Comparison of ENCODE assay signal across 8 cellular contexts in the genomic region with DNA sequence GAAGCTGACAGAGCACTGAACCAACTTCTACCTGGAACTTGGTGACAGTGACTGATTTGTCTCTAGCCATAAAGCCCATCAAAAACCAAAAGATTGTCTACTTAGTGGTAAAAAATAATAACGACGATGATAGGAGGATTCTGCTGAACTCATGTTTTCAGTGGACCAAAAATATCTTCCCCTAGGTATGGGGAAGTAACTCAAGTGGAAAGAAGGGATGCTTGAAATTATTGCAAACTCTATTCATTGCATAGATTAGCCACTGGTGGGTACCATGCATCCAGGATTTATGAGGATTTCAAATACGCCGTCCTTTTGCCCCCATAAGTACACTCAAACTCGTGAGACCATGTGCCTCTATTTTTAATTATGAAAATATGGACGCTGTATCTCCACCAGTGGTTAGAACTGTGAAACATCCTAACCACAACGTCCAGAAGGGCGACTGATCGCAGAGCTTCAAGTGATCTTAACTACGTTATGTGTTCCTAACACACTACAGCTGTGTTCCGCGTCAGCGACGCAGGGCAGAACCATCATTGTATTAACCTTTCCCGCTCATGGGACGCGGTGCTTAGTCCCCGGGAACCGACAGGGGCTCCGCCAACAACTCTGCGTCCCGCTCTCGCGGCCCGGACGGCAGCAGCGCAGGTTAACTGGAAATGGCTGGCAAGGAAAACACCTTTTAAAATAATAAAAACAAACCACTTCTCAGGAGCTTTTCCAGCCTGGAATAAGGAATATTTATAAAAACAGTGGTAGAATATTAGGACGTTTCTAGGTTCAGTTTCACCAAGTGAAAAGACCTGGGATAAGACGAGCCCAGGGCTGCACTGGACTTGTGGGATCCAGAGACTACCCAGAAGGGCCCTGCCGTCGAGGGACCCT.
A peak's percentile ranks its signal among the peaks of the same experiment; 100 is the strongest.
DNase-seq lines count a peak whose midpoint lies in the region; ATAC-seq lines count a peak whose summit lies in the region.

No MANE protein-coding gene starts in this region.

- H3K27ac Mint-ChIP-seq in stimulated activated memory B cell treated with anti-CD40 and anti-IgM and Interleukin-4, amounts not matched to agents 10 μg/mL and 1 μg/mL and 100 μg/mL, for 72 hours = peak overlapping the region; percentile 83

- H3K9ac ChIP-seq in muscle layer of colon (ENCODE audit: low read length) = peak overlapping the region; percentile 60

- ATAC-seq in GM19025 (IDR thresholded peaks at IDR 0.05; ENCODE audit: low read depth, unreplicated experiment) (peak; percentile 15), HG03442 (IDR thresholded peaks at IDR 0.05; ENCODE audit: unreplicated experiment) (peak; percentile 30)
- ATAC-seq in stimulated activated memory B cell treated with anti-CD40 and anti-IgM and Interleukin-4, amounts not matched to agents 10 μg/mL and 1 μg/mL and 100 μg/mL, for 72 hours = peak; percentile 55

- H3K4me3 ChIP-seq in muscle layer of colon (ENCODE audit: low read depth in 1 of 2, low read length in 2 of 2) = peak overlapping the region; percentile 87

- peaks cover 15% of the 10 kb centered on the region for H3K4me1 Mint-ChIP-seq in stimulated activated memory B cell treated with anti-CD40 and anti-IgM and Interleukin-4, amounts not matched to agents 10 μg/mL and 1 μg/mL and 100 μg/mL, for 72 hours

- peaks cover 14% of the 10 kb centered on the region for H3K36me3 ChIP-seq in muscle layer of colon (ENCODE audit: insufficient read depth, low read length)

- peak; percentile 74 for DNase-seq in AG20443 (ENCODE audit: low spot score)
- DNase-seq in NOMO-1 treated with dmso at 0.1 percent for 144 hours (lab: John Stamatoyannopoulos, UW; ENCODE audit: unreplicated experiment) = peak; percentile 60
- DNase-seq in activated CD8-positive, alpha-beta memory T cell treated with anti-CD3 and anti-CD28 coated beads, Interleukin-2, amount 50 U/mL, for 4 hours = peak; percentile 40
- DNase-seq in epithelial cell of prostate (ENCODE audit: low read depth, low spot score) = no peak

- H3K9me3 ChIP-seq in muscle layer of colon (ENCODE audit: low read length) = no peaks in the 10 kb centered on the region

- H3K27ac ChIP-seq in epithelial cell of prostate (peak overlapping the region; percentile 61), muscle layer of colon (ENCODE audit: low read depth, low read length) (peak overlapping the region; percentile 81)

- no peaks in the 10 kb centered on the region for H3K27me3 Mint-ChIP-seq in stimulated activated memory B cell treated with anti-CD40 and anti-IgM and Interleukin-4, amounts not matched to agents 10 μg/mL and 1 μg/mL and 100 μg/mL, for 72 hours

- peak overlapping the region; percentile 77 for H3K4me3 Mint-ChIP-seq in stimulated activated memory B cell treated with anti-CD40 and anti-IgM and Interleukin-4, amounts not matched to agents 10 μg/mL and 1 μg/mL and 100 μg/mL, for 72 hours

- H3K9me3 Mint-ChIP-seq in stimulated activated memory B cell treated with anti-CD40 and anti-IgM and Interleukin-4, amounts not matched to agents 10 μg/mL and 1 μg/mL and 100 μg/mL, for 72 hours = no peaks in the 10 kb centered on the region

- H3K4me1 ChIP-seq in muscle layer of colon (ENCODE audit: insufficient read depth, low read length) = peaks cover 15% of the 10 kb centered on the region

- no peaks in the 10 kb centered on the region for H3K27me3 ChIP-seq in muscle layer of colon (ENCODE audit: control insufficient read depth in 1 of 2, insufficient read depth in 2 of 2, low read length in 2 of 2)

- H3K36me3 Mint-ChIP-seq in stimulated activated memory B cell treated with anti-CD40 and anti-IgM and Interleukin-4, amounts not matched to agents 10 μg/mL and 1 μg/mL and 100 μg/mL, for 72 hours = peaks cover 14% of the 10 kb centered on the region
